In the genomic region with DNA sequence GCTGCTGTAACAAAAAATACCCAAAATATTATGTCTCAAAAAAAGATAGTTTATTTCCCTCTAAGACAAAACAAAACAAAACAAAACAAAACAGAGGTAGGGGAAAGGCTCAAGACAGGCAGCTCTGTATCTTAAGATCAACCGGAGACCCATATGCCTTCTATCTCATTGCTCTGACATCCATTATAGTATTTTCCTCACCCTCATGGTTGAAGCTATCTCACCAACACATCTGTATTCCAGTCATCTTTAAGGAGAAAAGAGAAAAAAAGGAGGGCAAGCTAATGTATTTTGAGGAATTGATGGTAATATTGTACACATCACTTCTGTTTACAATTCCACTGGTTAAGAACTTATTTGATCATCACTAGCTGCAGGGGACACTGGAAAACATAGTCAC, we compare ENCODE assay signal across 9 cellular contexts.
"Had no signal": no experiment of that assay in that cellular context is flagged by ENCODE, and none has a peak within 500 bp of the region (broad histone marks: within the 10 kb centered on the region; RNA-seq: fewer than 3 reads in every experiment).

No MANE protein-coding gene starts in this region.

- H3K4me3 ChIP-seq: GM23248, K562 had no signal

- H3K9ac ChIP-seq: GM23248 had no signal

- DNase-seq: GM23248, GOT3, H9, HCEC 1CT, IMR-90, KG1 had no signal

- H3K27ac ChIP-seq: GM23248, HL-60 had no signal

- H2AFZ ChIP-seq: GM23248 had no signal

- FAIRE-seq: HepG2, K562 had no signal

- ATAC-seq: K562 had no signal
